Comparison of ENCODE assay signal across 13 cellular contexts in the genomic region with DNA sequence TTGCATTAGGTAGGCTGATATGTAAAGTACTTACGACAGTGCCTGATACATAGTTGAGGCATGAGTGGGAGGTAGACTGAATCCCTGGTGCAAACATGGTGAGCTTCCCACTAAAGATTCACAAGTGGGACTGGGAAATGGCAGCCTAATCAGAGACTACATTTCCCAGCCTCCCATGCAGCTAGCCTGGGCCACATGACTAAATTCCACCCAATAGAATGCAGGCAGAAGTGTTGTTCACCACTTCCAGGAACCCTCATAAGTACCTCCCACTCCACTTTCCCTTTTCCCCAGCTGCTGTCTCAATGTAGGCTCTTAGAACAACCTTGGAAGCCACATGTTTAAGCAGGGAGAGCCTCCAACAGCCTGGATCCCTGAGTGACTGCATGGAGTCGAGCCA.
DNase-seq lines count a peak whose midpoint lies in the region; ATAC-seq and TF ChIP-seq lines count a peak whose summit lies in the region.
"Had no signal": no experiment of that assay in that cellular context is flagged by ENCODE, and none has a peak within 500 bp of the region (broad histone marks: within the 10 kb centered on the region; RNA-seq: fewer than 3 reads in every experiment).

No MANE protein-coding gene starts in this region.

- H3K4me1 Mint-ChIP-seq in activated CD8-positive, alpha-beta T cell treated with anti-CD3 and anti-CD28 coated beads for 36 hours (ENCODE audit: low read depth): no peaks in the 10 kb centered on the region
- H3K4me1 Mint-ChIP-seq in activated CD8-positive, alpha-beta T cell treated with anti-CD3 and anti-CD28 coated beads, Interleukin-2, amount 10 ng/mL, durations not matched to agents 7 days and 5 days (ENCODE audit: low read depth): no peaks in the 10 kb centered on the region
- no peaks in the 10 kb centered on the region for H3K4me1 Mint-ChIP-seq in stimulated activated memory B cell treated with anti-CD40 and anti-IgM and Interleukin-4, amounts not matched to agents 10 μg/mL and 1 μg/mL and 100 μg/mL, for 72 hours

- H3K4me3 ChIP-seq in mammary epithelial cell (replicated peaks in 1 of 3; ENCODE audit: insufficient read depth in 1 of 3, low read depth in 2 of 3, low read length in 3 of 3): no peak overlapping the region
- H3K4me3 ChIP-seq in effector memory CD4-positive, alpha-beta T cell (ENCODE audit: insufficient read depth, low read depth, low read length, poor library complexity, severe bottlenecking): no peak overlapping the region
- H3K4me3 ChIP-seq: thoracic aorta had no signal

- H3K4me1 ChIP-seq in mammary epithelial cell (ENCODE audit: insufficient read depth, low read length): peaks cover 39% of the 10 kb centered on the region
- H3K4me1 ChIP-seq in effector memory CD4-positive, alpha-beta T cell (ENCODE audit: control insufficient read depth, insufficient read depth, low read length, poor library complexity, severe bottlenecking): no peaks in the 10 kb centered on the region

- H4K20me1 ChIP-seq in mammary epithelial cell (ENCODE audit: insufficient read depth, low read length): no peaks in the 10 kb centered on the region

- H3K27me3 ChIP-seq in mammary epithelial cell (ENCODE audit: insufficient read depth, low read length): no peaks in the 10 kb centered on the region
- no peaks in the 10 kb centered on the region for H3K27me3 ChIP-seq in effector memory CD4-positive, alpha-beta T cell (replicated peaks; ENCODE audit: control insufficient read depth, insufficient read depth, low read length, poor library complexity, severe bottlenecking)

- H3K36me3 ChIP-seq in mammary epithelial cell (ENCODE audit: insufficient read depth, low read length): no peaks in the 10 kb centered on the region
- H3K36me3 ChIP-seq in effector memory CD4-positive, alpha-beta T cell (ENCODE audit: control insufficient read depth, insufficient read depth, low read length): no peaks in the 10 kb centered on the region
- H3K36me3 ChIP-seq: thoracic aorta had no signal

- in situ Hi-C loops in mammary epithelial cell (cut with MboI; ENCODE audit: low sequenced_read_pairs in 2 of 2): no loop called here

- no peak overlapping the region for H3K27ac ChIP-seq in mammary epithelial cell (ENCODE audit: insufficient read depth, low read depth, low read length)
- no peak overlapping the region for H3K27ac ChIP-seq in effector memory CD4-positive, alpha-beta T cell (ENCODE audit: insufficient read depth, low read length, poor library complexity, severe bottlenecking)
- H3K27ac ChIP-seq: thoracic aorta had no signal

- H3K79me2 ChIP-seq in mammary epithelial cell (ENCODE audit: insufficient read depth, low read length): no peaks in the 10 kb centered on the region

- BruUV-seq in mammary epithelial cell (replicated peaks; lab: Mats Ljungman, UMichigan): no TSS peak

- POLR2A ChIA-PET in activated CD8-positive, alpha-beta T cell treated with anti-CD3 and anti-CD28 coated beads for 36 hours (lab: Charles Lee): no interaction called here
- POLR2A ChIA-PET in activated CD8-positive, alpha-beta T cell treated with anti-CD3 and anti-CD28 coated beads, Interleukin-2, amount 10 ng/mL, durations not matched to agents 7 days and 5 days (lab: Charles Lee): no interaction called here

- CTCF ChIA-PET in activated CD8-positive, alpha-beta T cell treated with anti-CD3 and anti-CD28 coated beads for 36 hours (lab: Charles Lee): interaction anchor here (1.0 kb wide), 1 partner anchor 27 kb away, joined by 3 read pairs; no protein-coding TSS in a partner anchor
- CTCF ChIA-PET in activated CD8-positive, alpha-beta T cell treated with anti-CD3 and anti-CD28 coated beads, Interleukin-2, amount 10 ng/mL, durations not matched to agents 7 days and 5 days (lab: Charles Lee): no interaction called here
- CTCF ChIA-PET in mammary epithelial cell (lab: Charles Lee; ENCODE audit: low non-redundant PET): no interaction called here

- ATAC-seq in activated CD8-positive, alpha-beta T cell treated with anti-CD3 and anti-CD28 coated beads for 36 hours: peak; percentile 51
- ATAC-seq in activated CD8-positive, alpha-beta T cell treated with anti-CD3 and anti-CD28 coated beads, Interleukin-2, amount 10 ng/mL, durations not matched to agents 7 days and 5 days: no peak
- no peak for ATAC-seq in HG03045 (IDR thresholded peaks at IDR 0.05; ENCODE audit: unreplicated experiment)
- no peak for ATAC-seq in stimulated activated memory B cell treated with anti-CD40 and anti-IgM and Interleukin-4, amounts not matched to agents 10 μg/mL and 1 μg/mL and 100 μg/mL, for 72 hours
- ATAC-seq: natural killer cell treated with Interleukin-12 subunit alpha and Interleukin-12 subunit beta and Interleukin-15 and Interleukin-18, amount 100 ng/mL, for 72 hours had no signal

- 57% methylated on average over 2 of the region's 2 CpGs for WGBS in mammary epithelial cell (ENCODE audit: low coverage, missing lambda C conversion rate)

- intact Hi-C loops in activated CD8-positive, alpha-beta T cell treated with anti-CD3 and anti-CD28 coated beads for 36 hours (cut with micrococcal nuclease): no loop called here
- intact Hi-C loops in mammary epithelial cell (cut with micrococcal nuclease): no loop called here

- H3K9me3 ChIP-seq in mammary epithelial cell (replicated peaks; ENCODE audit: insufficient read depth, low read length): no peaks in the 10 kb centered on the region
- no peaks in the 10 kb centered on the region for H3K9me3 ChIP-seq in effector memory CD4-positive, alpha-beta T cell (ENCODE audit: control insufficient read depth, low read length)

- H3K4me3 Mint-ChIP-seq in activated CD8-positive, alpha-beta T cell treated with anti-CD3 and anti-CD28 coated beads for 36 hours: no peak overlapping the region
- H3K4me3 Mint-ChIP-seq in activated CD8-positive, alpha-beta T cell treated with anti-CD3 and anti-CD28 coated beads, Interleukin-2, amount 10 ng/mL, durations not matched to agents 7 days and 5 days: no peak overlapping the region
- no peak overlapping the region for H3K4me3 Mint-ChIP-seq in stimulated activated memory B cell treated with anti-CD40 and anti-IgM and Interleukin-4, amounts not matched to agents 10 μg/mL and 1 μg/mL and 100 μg/mL, for 72 hours
- H3K4me3 Mint-ChIP-seq: natural killer cell treated with Interleukin-12 subunit alpha and Interleukin-12 subunit beta and Interleukin-15 and Interleukin-18, amount 100 ng/mL, for 72 hours had no signal

- peaks cover 5% of the 10 kb centered on the region for H3K9me3 Mint-ChIP-seq in activated CD8-positive, alpha-beta T cell treated with anti-CD3 and anti-CD28 coated beads for 36 hours
- H3K9me3 Mint-ChIP-seq in activated CD8-positive, alpha-beta T cell treated with anti-CD3 and anti-CD28 coated beads, Interleukin-2, amount 10 ng/mL, durations not matched to agents 7 days and 5 days (ENCODE audit: insufficient read depth): no peaks in the 10 kb centered on the region
- H3K9me3 Mint-ChIP-seq in stimulated activated memory B cell treated with anti-CD40 and anti-IgM and Interleukin-4, amounts not matched to agents 10 μg/mL and 1 μg/mL and 100 μg/mL, for 72 hours: peaks cover 7% of the 10 kb centered on the region

- H3K4me2 ChIP-seq in mammary epithelial cell (ENCODE audit: insufficient read depth, low read depth, low read length): no peak overlapping the region

- no peak for TF ChIP-seq CTCF in activated CD8-positive, alpha-beta T cell treated with anti-CD3 and anti-CD28 coated beads for 36 hours (IDR thresholded peaks at IDR 0.05)
- no peak for TF ChIP-seq CTCF in mammary epithelial cell (conservative IDR thresholded peaks at IDR 0.05 in 1 of 2, IDR thresholded peaks at IDR 0.05 in 1 of 2; ENCODE audit: extremely low read depth in 1 of 2, insufficient read depth in 1 of 2, low read depth in 1 of 2, low read length in 2 of 2)

- no peak overlapping the region for H3K27ac Mint-ChIP-seq in activated CD8-positive, alpha-beta T cell treated with anti-CD3 and anti-CD28 coated beads for 36 hours
- H3K27ac Mint-ChIP-seq in activated CD8-positive, alpha-beta T cell treated with anti-CD3 and anti-CD28 coated beads, Interleukin-2, amount 10 ng/mL, durations not matched to agents 7 days and 5 days: no peak overlapping the region
- no peak overlapping the region for H3K27ac Mint-ChIP-seq in stimulated activated memory B cell treated with anti-CD40 and anti-IgM and Interleukin-4, amounts not matched to agents 10 μg/mL and 1 μg/mL and 100 μg/mL, for 72 hours
- H3K27ac Mint-ChIP-seq: natural killer cell treated with Interleukin-12 subunit alpha and Interleukin-12 subunit beta and Interleukin-15 and Interleukin-18, amount 100 ng/mL, for 72 hours had no signal

- dilution Hi-C loops in mammary epithelial cell (cut with HindIII; ENCODE audit: low sequenced_read_pairs): no loop called here

- peak overlapping the region; percentile 40 for H2AFZ ChIP-seq in mammary epithelial cell (ENCODE audit: low read depth, low read length)

- no peaks in the 10 kb centered on the region for H3K36me3 Mint-ChIP-seq in activated CD8-positive, alpha-beta T cell treated with anti-CD3 and anti-CD28 coated beads for 36 hours (ENCODE audit: low read depth)
- H3K36me3 Mint-ChIP-seq in activated CD8-positive, alpha-beta T cell treated with anti-CD3 and anti-CD28 coated beads, Interleukin-2, amount 10 ng/mL, durations not matched to agents 7 days and 5 days (ENCODE audit: low read depth): no peaks in the 10 kb centered on the region
- H3K36me3 Mint-ChIP-seq in stimulated activated memory B cell treated with anti-CD40 and anti-IgM and Interleukin-4, amounts not matched to agents 10 μg/mL and 1 μg/mL and 100 μg/mL, for 72 hours: no peaks in the 10 kb centered on the region
- H3K36me3 Mint-ChIP-seq: natural killer cell treated with Interleukin-12 subunit alpha and Interleukin-12 subunit beta and Interleukin-15 and Interleukin-18, amount 100 ng/mL, for 72 hours had no signal

- H3K27me3 Mint-ChIP-seq in activated CD8-positive, alpha-beta T cell treated with anti-CD3 and anti-CD28 coated beads for 36 hours: peaks cover 14% of the 10 kb centered on the region
- H3K27me3 Mint-ChIP-seq in activated CD8-positive, alpha-beta T cell treated with anti-CD3 and anti-CD28 coated beads, Interleukin-2, amount 10 ng/mL, durations not matched to agents 7 days and 5 days (ENCODE audit: low read depth): no peaks in the 10 kb centered on the region
- H3K27me3 Mint-ChIP-seq in stimulated activated memory B cell treated with anti-CD40 and anti-IgM and Interleukin-4, amounts not matched to agents 10 μg/mL and 1 μg/mL and 100 μg/mL, for 72 hours: peaks cover 33% of the 10 kb centered on the region

- peak; percentile 14 for DNase-seq in activated CD8-positive, alpha-beta T cell treated with anti-CD3 and anti-CD28 coated beads for 36 hours
- DNase-seq in activated CD8-positive, alpha-beta T cell treated with anti-CD3 and anti-CD28 coated beads, Interleukin-2, amount 10 ng/mL, durations not matched to agents 7 days and 5 days: no peak
- DNase-seq in NCI-H226 (peak; percentile 26), mammary epithelial cell (peak; percentile 54), renal cortical epithelial cell (ENCODE audit: low read depth) (peak; percentile 67)
- no peak for DNase-seq in effector memory CD4-positive, alpha-beta T cell
- DNase-seq: activated CD4-positive, alpha-beta T cell treated with anti-CD3 and anti-CD28 coated beads for 4 hours; hypothalamus; NK-92 treated with Interleukin-12 subunit alpha and Interleukin-12 subunit beta, amount 100 ng/mL, for 24 hours had no signal

- H3K9ac ChIP-seq in mammary epithelial cell (ENCODE audit: insufficient read depth, low read length): no peak overlapping the region

Comparison
In these comparisons a context has a peak if more than half of its experiments do, and no peak if none do; other contexts are left out.
1. DNase-seq: peak in activated CD8-positive, alpha-beta T cell treated with anti-CD3 and anti-CD28 coated beads for 36 hours (single experiment), NCI-H226 (single experiment), mammary epithelial cell (single experiment) and renal cortical epithelial cell (single experiment); none in activated CD8-positive, alpha-beta T cell treated with anti-CD3 and anti-CD28 coated beads, Interleukin-2, amount 10 ng/mL, durations not matched to agents 7 days and 5 days (single experiment) and effector memory CD4-positive, alpha-beta T cell (0 of 3).